ENCODE assay signal across 26 cellular contexts in genomic region chr4:56250801-56251200, GRCh38.
"Had no signal": no experiment of that assay in that cellular context is flagged by ENCODE, and none has a peak within 500 bp of the region (broad histone marks: within the 10 kb centered on the region; RNA-seq: fewer than 3 reads in every experiment).

No MANE protein-coding gene starts in this region.

- H3K4me1 ChIP-seq: foreskin keratinocyte, gastroesophageal sphincter had no signal

- H3K4me3 ChIP-seq: coronary artery, dorsolateral prefrontal cortex, gastroesophageal sphincter had no signal

- H3K9me3 ChIP-seq: gastroesophageal sphincter had no signal

- H3K27ac ChIP-seq: brain microvascular endothelial cell, coronary artery, dorsolateral prefrontal cortex, foreskin keratinocyte, gastroesophageal sphincter had no signal

- H3K27me3 ChIP-seq: brain microvascular endothelial cell, gastroesophageal sphincter had no signal

- ATAC-seq: activated CD4-positive, alpha-beta T cell treated with anti-CD3 and anti-CD28 coated beads for 36 hours; activated naive CD4-positive, alpha-beta T cell treated with anti-CD3 and anti-CD28 coated beads, Interleukin-2, amount 50 U/mL, for 72 hours; activated T-cell treated with anti-CD3 and anti-CD28 coated beads, Interleukin-2, amount 50 U/mL, for 72 hours; esophagus mucosa; foreskin keratinocyte; gastroesophageal sphincter had no signal

- DNase-seq: activated CD4-positive, alpha-beta memory T cell treated with anti-CD3 and anti-CD28 coated beads, Interleukin-2, amount 10 ng/mL, durations not matched to agents 7 days and 5 days; activated CD4-positive, alpha-beta T cell treated with anti-CD3 and anti-CD28 coated beads for 36 hours; activated CD4-positive, alpha-beta T cell treated with anti-CD3 and anti-CD28 coated beads, Interleukin-2, amount 10 ng/mL, durations not matched to agents 7 days and 5 days; activated CD4-positive, alpha-beta T cell treated with anti-CD3 and anti-CD28 coated beads, Interleukin-2, amount 50 U/mL, for 4 hours; activated CD4-positive, CD25-positive, alpha-beta regulatory T cell; activated CD4-positive, CD25-positive, alpha-beta regulatory T cell treated with anti-CD3 and anti-CD28 coated beads, Interleukin-2, amount 50 U/mL, for 72 hours; activated CD8-positive, alpha-beta memory T cell treated with anti-CD3 and anti-CD28 coated beads, Interleukin-2, amount 50 U/mL, for 48 hours; activated gamma-delta T cell; activated naive CD4-positive, alpha-beta T cell; activated naive CD4-positive, alpha-beta T cell treated with anti-CD3 and anti-CD28 coated beads, Interleukin-2, amount 10 ng/mL, durations not matched to agents 7 days and 5 days; activated naive CD8-positive, alpha-beta T cell treated with anti-CD3 and anti-CD28 coated beads, Interleukin-2, amount 10 ng/mL, durations not matched to agents 7 days and 5 days; activated T-cell treated with anti-CD3 and anti-CD28 coated beads for 4 hours; activated T-cell treated with anti-CD3 and anti-CD28 coated beads, Interleukin-2, amount 50 U/mL, for 24 hours; activated T-cell treated with anti-CD3 and anti-CD28 coated beads, Interleukin-2, amount 50 U/mL, for 72 hours; amniotic stem cell; anterior cingulate cortex; brain microvascular endothelial cell; dorsolateral prefrontal cortex; effector memory CD4-positive, alpha-beta T cell; endodermal cell; foreskin keratinocyte; T-helper 2 cell had no signal

- H3K36me3 ChIP-seq: brain microvascular endothelial cell, gastroesophageal sphincter had no signal
